In the genomic region with DNA sequence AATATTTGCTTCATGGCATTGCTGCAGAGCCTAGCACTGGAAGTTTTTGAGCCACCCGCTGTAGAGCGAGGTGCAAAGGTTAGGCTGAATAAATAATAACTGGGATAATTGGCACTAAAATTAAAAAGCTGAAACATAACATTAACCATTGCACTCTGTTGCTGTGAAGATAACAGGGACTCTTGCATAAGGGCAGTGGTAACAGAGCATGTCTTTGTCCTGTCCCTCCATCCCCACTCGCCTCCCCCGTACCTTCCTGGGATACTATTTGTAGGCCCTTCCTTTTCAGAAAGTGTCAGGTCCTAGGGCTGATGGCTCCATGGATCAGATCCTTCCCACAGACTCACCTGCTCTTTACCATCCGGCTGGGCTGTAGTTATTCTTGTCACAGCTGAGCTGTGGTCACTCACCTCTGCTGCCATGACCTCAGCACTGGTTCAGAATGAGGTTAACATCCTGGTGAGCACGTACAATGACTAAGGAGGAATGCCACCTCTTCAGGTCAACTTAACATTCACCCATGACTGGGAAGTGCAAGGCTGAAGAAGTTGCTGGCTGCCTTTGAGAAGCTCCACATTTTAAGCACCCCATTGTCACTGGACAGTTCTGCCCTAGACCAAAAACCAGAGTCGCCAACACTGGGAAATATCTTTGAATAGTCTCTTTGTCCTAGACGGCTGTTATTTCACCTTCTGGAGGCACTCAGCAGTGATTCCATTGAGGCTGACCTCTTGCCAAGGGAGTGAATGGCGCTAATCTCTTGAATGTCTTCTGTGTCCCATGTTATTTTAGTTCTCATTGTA, we compare ENCODE assay signal across 19 cellular contexts.
DNase-seq lines count a peak whose midpoint lies in the region; ATAC-seq and TF ChIP-seq lines count a peak whose summit lies in the region.
"Had no signal": no experiment of that assay in that cellular context is flagged by ENCODE, and none has a peak within 500 bp of the region (broad histone marks: within the 10 kb centered on the region; RNA-seq: fewer than 3 reads in every experiment).

No MANE protein-coding gene starts in this region.

- no peak for TF ChIP-seq CTCF in esophagus muscularis mucosa (IDR thresholded peaks at IDR 0.05)

- H3K27ac ChIP-seq in esophagus muscularis mucosa (replicated peaks in 1 of 4) = no peak overlapping the region
- H3K27ac ChIP-seq: Peyer's patch had no signal

- no peaks in the 10 kb centered on the region for H3K36me3 ChIP-seq in esophagus muscularis mucosa
- H3K36me3 ChIP-seq: Peyer's patch had no signal

- no peak overlapping the region for H3K4me3 ChIP-seq in esophagus muscularis mucosa
- H3K4me3 ChIP-seq: Peyer's patch had no signal

- no peak for ATAC-seq in GM19397 (IDR thresholded peaks at IDR 0.05; ENCODE audit: unreplicated experiment)
- ATAC-seq: Right ventricle myocardium inferior had no signal

- peaks cover 0 to 18% (median 0%) of the 10 kb centered on the region in 4 donors for H3K27me3 ChIP-seq in esophagus muscularis mucosa
- H3K27me3 ChIP-seq: Peyer's patch had no signal

- intact Hi-C loops in esophagus muscularis mucosa (cut with DNase I) = no loop called here

- DNase-seq in NCI-H146 (lab: John Stamatoyannopoulos, UW) (peak; percentile 33), NCI-H146 treated with DMSO at 0.1 percent for 48 hours (lab: John Stamatoyannopoulos, UW; ENCODE audit: unreplicated experiment) (no peak), esophagus muscularis mucosa (ENCODE audit: extremely low spot score) (peak; percentile 64), myocyte (ENCODE audit: low read depth) (peak; percentile 22), SKM-1 treated with dmso at 0.1 percent for 144 hours (lab: John Stamatoyannopoulos, UW; ENCODE audit: unreplicated experiment) (no peak), iPS-NIHi7 (ENCODE audit: extremely low spot score) (no peak)
- no peak for DNase-seq in activated CD4-positive, alpha-beta T cell treated with anti-CD3 and anti-CD28 coated beads for 48 hours
- DNase-seq: 8988T, DMS 273 treated with DMSO at 0.1 percent for 48 hours, GDM1, Karpas-422, MM.1S, NCI-H1092 treated with DMSO at 0.1 percent for 48 hours, NCI-H1694, NCI-H2081 treated with DMSO at 0.1 percent for 48 hours, NCI-H446 treated with DMSO at 0.1 percent for 48 hours, Peyer's patch had no signal

- no peaks in the 10 kb centered on the region for H3K9me3 ChIP-seq in esophagus muscularis mucosa
- H3K9me3 ChIP-seq: Peyer's patch had no signal

- TF ChIP-seq POLR2A in esophagus muscularis mucosa (IDR thresholded peaks at IDR 0.05; ENCODE audit: low read depth) = no peak

- H3K4me1 ChIP-seq in esophagus muscularis mucosa = no peaks in the 10 kb centered on the region

- no peak for TF ChIP-seq EP300 in esophagus muscularis mucosa (IDR thresholded peaks at IDR 0.05)

- 73% methylated on average over 9 of the region's 9 CpGs for WGBS in esophagus muscularis mucosa

Comparison
In these comparisons a context has a peak if more than half of its experiments do, and no peak if none do; other contexts are left out.
1. DNase-seq: peak in NCI-H146 (single experiment), esophagus muscularis mucosa (single experiment) and myocyte (single experiment); none in NCI-H146 treated with DMSO at 0.1 percent for 48 hours (single experiment), activated CD4-positive, alpha-beta T cell treated with anti-CD3 and anti-CD28 coated beads for 48 hours (single experiment), SKM-1 treated with dmso at 0.1 percent for 144 hours (single experiment) and iPS-NIHi7 (single experiment).